ENCODE assay signal across 9 cellular contexts in the genomic region with DNA sequence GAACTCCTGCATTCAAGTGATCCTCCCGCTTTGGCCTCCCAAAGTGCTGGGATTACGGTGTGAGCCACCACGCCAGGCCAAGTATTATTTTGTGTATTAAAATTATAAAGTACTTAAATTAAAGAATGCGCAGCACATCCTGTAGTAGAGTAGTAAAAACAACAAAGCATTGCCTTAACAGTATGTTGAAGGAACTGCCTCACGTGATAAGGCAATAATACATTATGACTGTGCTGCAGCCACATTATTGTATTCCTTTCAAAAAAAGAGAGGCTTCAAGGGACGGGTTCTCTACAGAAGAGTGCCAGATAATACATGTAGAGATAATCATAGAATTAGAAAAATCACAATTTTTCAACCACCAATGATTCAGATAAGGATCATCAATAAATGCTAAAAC.
"Had no signal": no experiment of that assay in that cellular context is flagged by ENCODE, and none has a peak within 500 bp of the region (broad histone marks: within the 10 kb centered on the region; RNA-seq: fewer than 3 reads in every experiment).

No MANE protein-coding gene starts in this region.

- H2AFZ ChIP-seq: GM23248, GM23338 had no signal

- H3K27ac ChIP-seq: GM23248 had no signal

- H3K4me3 ChIP-seq: GM23248, GM23338, HAP-1 had no signal

- H3K4me1 ChIP-seq: HAP-1 had no signal

- DNase-seq: GOT3, H7, H9, HCEC 1CT, HFFc6 had no signal

- H3K36me3 ChIP-seq: HAP-1 had no signal

- ATAC-seq: GM23338, HCT116 had no signal

- H3K9me3 ChIP-seq: HAP-1 had no signal

- H3K4me2 ChIP-seq: GM23338 had no signal
